14 cellular contexts compared by ENCODE assay signal in genomic region chr2:207255565-207255964, GRCh38.
A peak's percentile ranks its signal among the peaks of the same experiment; 100 is the strongest.
DNase-seq lines count a peak whose midpoint lies in the region; TF ChIP-seq lines count a peak whose summit lies in the region.
"Had no signal": no experiment of that assay in that cellular context is flagged by ENCODE, and none has a peak within 500 bp of the region (broad histone marks: within the 10 kb centered on the region; RNA-seq: fewer than 3 reads in every experiment).

No MANE protein-coding gene starts in this region.

- H3K4me2 ChIP-seq in mammary epithelial cell (ENCODE audit: insufficient read depth, low read depth, low read length), result no peak overlapping the region
- H3K4me2 ChIP-seq in H9 (ENCODE audit: insufficient read depth, insufficient read length, low read length), result no peak overlapping the region

- no peak overlapping the region for H2AK5ac ChIP-seq in H9 (ENCODE audit: insufficient read length, low read length)

- no peak overlapping the region for H3K4ac ChIP-seq in H9 (ENCODE audit: low read depth, low read length)

- no peaks in the 10 kb centered on the region for H3K9me3 Mint-ChIP-seq in H9
- H3K9me3 Mint-ChIP-seq: IgD-negative memory B cell, naive B cell had no signal

- H3K27me3 ChIP-seq in mammary epithelial cell (ENCODE audit: insufficient read depth, low read length) (no peaks in the 10 kb centered on the region), H9 (ENCODE audit: insufficient read depth, low read length) (no peaks in the 10 kb centered on the region)
- H3K27me3 ChIP-seq: ascending aorta, Peyer's patch had no signal

- H4K5ac ChIP-seq in H9 (ENCODE audit: insufficient read length, low read depth, low read length), result no peak overlapping the region

- no peak overlapping the region for H2BK20ac ChIP-seq in H9 (ENCODE audit: low read depth, low read length, poor library complexity, severe bottlenecking)

- H3K27ac Mint-ChIP-seq in H9, result no peak overlapping the region
- H3K27ac Mint-ChIP-seq: IgD-negative memory B cell had no signal

- H4K91ac ChIP-seq in H9 (ENCODE audit: insufficient read length, low read depth, low read length), result no peak overlapping the region

- no peak overlapping the region for H3K18ac ChIP-seq in H9 (ENCODE audit: insufficient read length, low read depth, low read length)

- CTCF ChIA-PET in mammary epithelial cell (lab: Charles Lee; ENCODE audit: low non-redundant PET), result no interaction called here

- H3K4me1 Mint-ChIP-seq in H9, result peaks cover 40 to 41% of the 10 kb centered on the region in 2 experiments

- no peak for TF ChIP-seq CTCF in mammary epithelial cell (conservative IDR thresholded peaks at IDR 0.05 in 1 of 2, IDR thresholded peaks at IDR 0.05 in 1 of 2; ENCODE audit: extremely low read depth in 1 of 2, insufficient read depth in 1 of 2, low read depth in 1 of 2, low read length in 2 of 2)
- no peak for TF ChIP-seq CTCF in H9 (conservative IDR thresholded peaks at IDR 0.05)

- H3K36me3 ChIP-seq in mammary epithelial cell (ENCODE audit: insufficient read depth, low read length), result no peaks in the 10 kb centered on the region
- H3K36me3 ChIP-seq: ascending aorta, Peyer's patch had no signal

- no peak overlapping the region for H2BK120ac ChIP-seq in H9 (ENCODE audit: low read depth, low read length, poor library complexity, severe bottlenecking)

- no peak overlapping the region for H3K23ac ChIP-seq in H9 (ENCODE audit: insufficient read length, low read depth, low read length)

- no peak overlapping the region for H3T11ph ChIP-seq in H9 (ENCODE audit: low read length)

- intact Hi-C loops in mammary epithelial cell (cut with micrococcal nuclease), result loop anchor here (2.0 kb wide), 1 partner anchor 79 kb away; no protein-coding TSS in a partner anchor

- H3K4me3 ChIP-seq in mammary epithelial cell (replicated peaks in 1 of 3; ENCODE audit: insufficient read depth in 1 of 3, low read depth in 2 of 3, low read length in 3 of 3), result no peak overlapping the region
- H3K4me3 ChIP-seq: ascending aorta, Peyer's patch had no signal

- in situ Hi-C loops in mammary epithelial cell (cut with MboI; ENCODE audit: low sequenced_read_pairs in 2 of 2), result no loop called here

- H3K27ac ChIP-seq in mammary epithelial cell (ENCODE audit: insufficient read depth, low read depth, low read length), result peak overlapping the region; percentile 86
- peak overlapping the region; percentile 19 for H3K27ac ChIP-seq in substantia nigra (ENCODE audit: low read depth, low read length, poor library complexity, severe bottlenecking)
- H3K27ac ChIP-seq in H9 (ENCODE audit: insufficient read length, low read depth, low read length), result no peak overlapping the region
- H3K27ac ChIP-seq: ascending aorta had no signal

- BruUV-seq in mammary epithelial cell (replicated peaks; lab: Mats Ljungman, UMichigan), result no TSS peak

- no peak overlapping the region for H3K56ac ChIP-seq in H9 (ENCODE audit: insufficient read length, low read depth, low read length)

- no peak overlapping the region for H2BK15ac ChIP-seq in H9 (ENCODE audit: low read depth, low read length)

- no peak overlapping the region for H4K8ac ChIP-seq in H9 (replicated peaks; ENCODE audit: insufficient read length, low read depth, low read length)

- no peak overlapping the region for H2BK5ac ChIP-seq in H9 (ENCODE audit: insufficient read length, low read length)

- H3K9me3 ChIP-seq in mammary epithelial cell (replicated peaks; ENCODE audit: insufficient read depth, low read length) (no peaks in the 10 kb centered on the region), H9 (ENCODE audit: control insufficient read depth, low read depth, low read length) (no peaks in the 10 kb centered on the region)
- H3K9me3 ChIP-seq: ascending aorta, Peyer's patch had no signal

- DNase-seq in NCI-H82 (lab: John Stamatoyannopoulos, UW) (peak; percentile 47), NCI-H82 treated with DMSO at 0.1 percent for 48 hours (lab: John Stamatoyannopoulos, UW; ENCODE audit: unreplicated experiment) (no peak), mammary epithelial cell (no peak), midbrain (lab: John Stamatoyannopoulos, UW) (peak; percentile 33), substantia nigra (lab: John Stamatoyannopoulos, UW) (peak in 12 of 49 donors; percentile 5 to 60 (median 18)), NCI-H345 (lab: John Stamatoyannopoulos, UW) (no peak), H9 (no peak), NOMO-1 (lab: John Stamatoyannopoulos, UW; ENCODE audit: unreplicated experiment in 2 of 2) (no peak)
- DNase-seq: activated CD4-positive, alpha-beta T cell treated with anti-CD3 and anti-CD28 coated beads for 4 hours; naive B cell; NCI-H446 treated with DMSO at 0.1 percent for 48 hours; Peyer's patch had no signal

- no peaks in the 10 kb centered on the region for H3K23me2 ChIP-seq in H9 (ENCODE audit: insufficient read length, low read depth, low read length, poor library complexity, severe bottlenecking)

- H3K36me3 Mint-ChIP-seq in H9 (ENCODE audit: insufficient read depth in 1 of 3, low read depth in 3 of 3), result no peaks in the 10 kb centered on the region
- H3K36me3 Mint-ChIP-seq: IgD-negative memory B cell had no signal

- peaks cover 83% of the 10 kb centered on the region for H3K4me1 ChIP-seq in mammary epithelial cell (ENCODE audit: insufficient read depth, low read length)
- H3K4me1 ChIP-seq in H9 (ENCODE audit: insufficient read depth, low read length), result peaks cover 8% of the 10 kb centered on the region; the same call in 1 of the 2 replicates

- H3K9ac ChIP-seq in mammary epithelial cell (ENCODE audit: insufficient read depth, low read length) (no peak overlapping the region), H9 (ENCODE audit: extremely low read depth, insufficient read length, low read length) (no peak overlapping the region)

- H2AFZ ChIP-seq in mammary epithelial cell (ENCODE audit: low read depth, low read length) (no peak overlapping the region), H9 (ENCODE audit: low read length) (no peak overlapping the region)

- H3K79me2 ChIP-seq in mammary epithelial cell (ENCODE audit: insufficient read depth, low read length) (no peaks in the 10 kb centered on the region), H9 (ENCODE audit: insufficient read depth, low read length) (no peaks in the 10 kb centered on the region)

- WGBS in mammary epithelial cell (ENCODE audit: low coverage, missing lambda C conversion rate), result 98% methylated on average over 8 of the region's 10 CpGs
- WGBS in H9 (ENCODE audit: extremely low coverage, insufficient read length, low lambda C conversion rate), result no CpG with 5 or more reads among the region's 10 CpGs

- H3K4me3 Mint-ChIP-seq in H9, result no peak overlapping the region

- H4K20me1 ChIP-seq in mammary epithelial cell (ENCODE audit: insufficient read depth, low read length), result no peaks in the 10 kb centered on the region
- H4K20me1 ChIP-seq in H9 (ENCODE audit: control insufficient read depth, insufficient read depth, insufficient read length), result no peaks in the 10 kb centered on the region

- H2BK12ac ChIP-seq in H9 (ENCODE audit: insufficient read length, low read depth, low read length), result no peak overlapping the region

- dilution Hi-C loops in mammary epithelial cell (cut with HindIII; ENCODE audit: low sequenced_read_pairs), result no loop called here

- H3K27me3 Mint-ChIP-seq in H9 (ENCODE audit: low read depth), result peaks cover 5% of the 10 kb centered on the region

- no peaks in the 10 kb centered on the region for H3K79me1 ChIP-seq in H9 (ENCODE audit: insufficient read depth, low read depth, low read length, poor library complexity, severe bottlenecking)

- no peak overlapping the region for H3K14ac ChIP-seq in H9 (ENCODE audit: insufficient read depth, low read length)

Comparison
In these comparisons a context has a peak if more than half of its experiments do, and no peak if none do; other contexts are left out.
1. DNase-seq: peak in NCI-H82 (single experiment) and midbrain (single experiment); none in NCI-H82 treated with DMSO at 0.1 percent for 48 hours (single experiment), mammary epithelial cell (single experiment), NCI-H345 (single experiment), H9 (single experiment) and NOMO-1 (0 of 2).